ENCODE assay signal across 26 cellular contexts in genomic region chrX:18548996-18549395, GRCh38.
"Had no signal": no experiment of that assay in that cellular context is flagged by ENCODE, and none has a peak within 500 bp of the region (broad histone marks: within the 10 kb centered on the region; RNA-seq: fewer than 3 reads in every experiment).

No MANE protein-coding gene starts in this region.

- H3K36me3 Mint-ChIP-seq: activated naive CD4-positive, alpha-beta T cell treated with anti-CD3 and anti-CD28 coated beads, Interleukin-2, amount 10 ng/mL, durations not matched to agents 7 days and 5 days had no signal

- H3K36me3 ChIP-seq: brain microvascular endothelial cell, Peyer's patch had no signal

- H3K27ac Mint-ChIP-seq: activated CD4-positive, alpha-beta T cell treated with anti-CD3 and anti-CD28 coated beads, Interleukin-2, amount 10 ng/mL, durations not matched to agents 7 days and 5 days; activated CD8-positive, alpha-beta T cell treated with anti-CD3 and anti-CD28 coated beads, Interleukin-2, amount 10 ng/mL, durations not matched to agents 7 days and 5 days; activated naive CD4-positive, alpha-beta T cell treated with anti-CD3 and anti-CD28 coated beads, Interleukin-2, amount 10 ng/mL, durations not matched to agents 7 days and 5 days; activated naive CD8-positive, alpha-beta T cell; activated naive CD8-positive, alpha-beta T cell treated with anti-CD3 and anti-CD28 coated beads, Interleukin-2, amount 50 U/mL, for 24 hours; activated T-helper 1 cell treated with anti-CD3 and anti-CD28 coated beads, Interleukin-12 subunit alpha, Interleukin-12 subunit beta, Interleukin-2, Interleukin-4 antibody, amounts not matched to agents 30 ng/mL and 10 ng/mL and 1 ng/mL, durations not matched to agents 14 hours and 24 hours and 36 hours had no signal

- H3K4me3 Mint-ChIP-seq: activated CD4-positive, alpha-beta T cell treated with anti-CD3 and anti-CD28 coated beads, Interleukin-2, amount 10 ng/mL, durations not matched to agents 7 days and 5 days; activated CD8-positive, alpha-beta T cell treated with anti-CD3 and anti-CD28 coated beads, Interleukin-2, amount 10 ng/mL, durations not matched to agents 7 days and 5 days; activated naive CD4-positive, alpha-beta T cell treated with anti-CD3 and anti-CD28 coated beads, Interleukin-2, amount 10 ng/mL, durations not matched to agents 7 days and 5 days; activated naive CD8-positive, alpha-beta T cell; activated naive CD8-positive, alpha-beta T cell treated with anti-CD3 and anti-CD28 coated beads, Interleukin-2, amount 50 U/mL, for 24 hours; activated T-cell treated with anti-CD3 and anti-CD28 coated beads, Interleukin-2, amount 50 U/mL, for 4 hours; activated T-helper 1 cell treated with anti-CD3 and anti-CD28 coated beads, Interleukin-12 subunit alpha, Interleukin-12 subunit beta, Interleukin-2, Interleukin-4 antibody, amounts not matched to agents 30 ng/mL and 10 ng/mL and 1 ng/mL, durations not matched to agents 14 hours and 24 hours and 36 hours had no signal

- H3K9me3 Mint-ChIP-seq: activated CD4-positive, alpha-beta T cell treated with anti-CD3 and anti-CD28 coated beads, Interleukin-2, amount 10 ng/mL, durations not matched to agents 7 days and 5 days; activated naive CD4-positive, alpha-beta T cell treated with anti-CD3 and anti-CD28 coated beads, Interleukin-2, amount 10 ng/mL, durations not matched to agents 7 days and 5 days; activated naive CD8-positive, alpha-beta T cell treated with anti-CD3 and anti-CD28 coated beads, Interleukin-2, amount 50 U/mL, for 24 hours; activated T-cell treated with anti-CD3 and anti-CD28 coated beads, Interleukin-2, amount 50 U/mL, for 4 hours; activated T-helper 1 cell treated with anti-CD3 and anti-CD28 coated beads, Interleukin-12 subunit alpha, Interleukin-12 subunit beta, Interleukin-2, Interleukin-4 antibody, amounts not matched to agents 30 ng/mL and 10 ng/mL and 1 ng/mL, durations not matched to agents 14 hours and 24 hours and 36 hours had no signal

- H3K4me1 Mint-ChIP-seq: activated CD4-positive, alpha-beta T cell treated with anti-CD3 and anti-CD28 coated beads, Interleukin-2, amount 10 ng/mL, durations not matched to agents 7 days and 5 days; activated naive CD4-positive, alpha-beta T cell treated with anti-CD3 and anti-CD28 coated beads, Interleukin-2, amount 10 ng/mL, durations not matched to agents 7 days and 5 days; activated naive CD8-positive, alpha-beta T cell treated with anti-CD3 and anti-CD28 coated beads, Interleukin-2, amount 50 U/mL, for 24 hours had no signal

- H3K4me2 ChIP-seq: KMS-11 had no signal

- H3K27me3 Mint-ChIP-seq: activated CD4-positive, alpha-beta T cell treated with anti-CD3 and anti-CD28 coated beads, Interleukin-2, amount 10 ng/mL, durations not matched to agents 7 days and 5 days; activated naive CD4-positive, alpha-beta T cell treated with anti-CD3 and anti-CD28 coated beads, Interleukin-2, amount 10 ng/mL, durations not matched to agents 7 days and 5 days; activated naive CD8-positive, alpha-beta T cell; activated naive CD8-positive, alpha-beta T cell treated with anti-CD3 and anti-CD28 coated beads, Interleukin-2, amount 50 U/mL, for 24 hours had no signal

- H3K9me3 ChIP-seq: Peyer's patch had no signal

- H3K27me3 ChIP-seq: brain microvascular endothelial cell, Peyer's patch had no signal

- H3K27ac ChIP-seq: brain microvascular endothelial cell, KMS-11, Peyer's patch had no signal

- ATAC-seq: activated CD8-positive, alpha-beta T cell treated with anti-CD3 and anti-CD28 coated beads, Interleukin-2, amount 10 ng/mL, durations not matched to agents 7 days and 5 days; activated naive CD8-positive, alpha-beta T cell treated with anti-CD3 and anti-CD28 coated beads, Interleukin-2, amount 50 U/mL, for 24 hours; activated T-cell treated with anti-CD3 and anti-CD28 coated beads, Interleukin-2, amount 50 U/mL, for 4 hours; Right ventricle myocardium inferior; SK-N-SH treated with all-trans-retinoic acid at 6 μM for 48 hours had no signal

- H3K4me1 ChIP-seq: Peyer's patch had no signal

- FAIRE-seq: TTC549 had no signal

- H3K4me3 ChIP-seq: Peyer's patch had no signal

- DNase-seq: activated CD4-positive, alpha-beta T cell treated with anti-CD3 and anti-CD28 coated beads, Interleukin-2, amount 10 ng/mL, durations not matched to agents 7 days and 5 days; activated CD4-positive, alpha-beta T cell treated with anti-CD3 and anti-CD28 coated beads, Interleukin-2, amount 50 U/mL, for 48 hours; activated CD8-positive, alpha-beta T cell treated with anti-CD3 and anti-CD28 coated beads, Interleukin-2, amount 10 ng/mL, durations not matched to agents 7 days and 5 days; activated effector memory CD4-positive, alpha-beta T cell treated with Interleukin-2 at 50 U/mL for 16 hours; activated naive CD4-positive, alpha-beta T cell treated with anti-CD3 and anti-CD28 coated beads, Interleukin-2, amount 10 ng/mL, durations not matched to agents 7 days and 5 days; activated naive CD8-positive, alpha-beta T cell treated with anti-CD3 and anti-CD28 coated beads, Interleukin-2, amount 50 U/mL, for 24 hours; activated T-cell treated with anti-CD3 and anti-CD28 coated beads for 4 hours; activated T-cell treated with anti-CD3 and anti-CD28 coated beads, Interleukin-2, amount 50 U/mL, for 4 hours; anterior cingulate cortex; brain microvascular endothelial cell; NCI-H1105 treated with DMSO at 0.1 percent for 48 hours; NCI-H1436; NCI-H1694 treated with DMSO at 0.1 percent for 48 hours; NCI-H2029; NCI-H345; NCI-H524 treated with DMSO at 0.1 percent for 48 hours; Peyer's patch; RPMI8226; SIG-M5; SW 1271 had no signal
